8 cellular contexts compared by ENCODE assay signal in genomic region chr19:18920400-18920799, GRCh38. TPM values are rescaled to one million over a fixed set of nuclear protein-coding genes. Genes with fewer than 3 reads are reported as not detected.
DNase-seq lines count a peak whose midpoint lies in the region; ATAC-seq and TF ChIP-seq lines count a peak whose summit lies in the region.

No MANE protein-coding gene starts in this region.

- ATAC-seq in activated CD8-positive, alpha-beta T cell treated with anti-CD3 and anti-CD28 coated beads, Interleukin-2, amount 10 ng/mL, durations not matched to agents 7 days and 5 days = no peak
- ATAC-seq in stimulated activated effector memory CD8-positive, alpha-beta T cell treated with anti-CD3 and anti-CD28 coated beads, Interleukin-12 subunit alpha, Interleukin-12 subunit beta, amount 100 ng/mL, for 72 hours = no peak
- no peak for ATAC-seq in HG03175 (IDR thresholded peaks at IDR 0.05; ENCODE audit: unreplicated experiment)

- no peaks in the 10 kb centered on the region for H3K9me3 Mint-ChIP-seq in activated CD8-positive, alpha-beta T cell treated with anti-CD3 and anti-CD28 coated beads, Interleukin-2, amount 10 ng/mL, durations not matched to agents 7 days and 5 days (ENCODE audit: insufficient read depth)
- H3K9me3 Mint-ChIP-seq in stimulated activated effector memory CD8-positive, alpha-beta T cell treated with anti-CD3 and anti-CD28 coated beads, Interleukin-12 subunit alpha, Interleukin-12 subunit beta, amount 100 ng/mL, for 72 hours = no peaks in the 10 kb centered on the region

- no peaks in the 10 kb centered on the region for H3K9me3 ChIP-seq in iPS-15b (ENCODE audit: control insufficient read depth, insufficient read depth, low read length)

- H3K27me3 Mint-ChIP-seq in activated CD8-positive, alpha-beta T cell treated with anti-CD3 and anti-CD28 coated beads, Interleukin-2, amount 10 ng/mL, durations not matched to agents 7 days and 5 days (ENCODE audit: low read depth) = no peaks in the 10 kb centered on the region

- no peaks in the 10 kb centered on the region for H3K27me3 ChIP-seq in HL-60 (ENCODE audit: insufficient read depth, poor library complexity, severe bottlenecking)
- H3K27me3 ChIP-seq in iPS-15b (ENCODE audit: control insufficient read depth, insufficient read depth, low read length) = no peaks in the 10 kb centered on the region

- H3K36me3 Mint-ChIP-seq in activated CD8-positive, alpha-beta T cell treated with anti-CD3 and anti-CD28 coated beads, Interleukin-2, amount 10 ng/mL, durations not matched to agents 7 days and 5 days (ENCODE audit: low read depth) = peaks cover 29% of the 10 kb centered on the region
- H3K36me3 Mint-ChIP-seq in stimulated activated effector memory CD8-positive, alpha-beta T cell treated with anti-CD3 and anti-CD28 coated beads, Interleukin-12 subunit alpha, Interleukin-12 subunit beta, amount 100 ng/mL, for 72 hours = peaks cover 88% of the 10 kb centered on the region

- H3K27ac ChIP-seq in HL-60 (replicated peaks) = peak overlapping the region; percentile 77

- DNase-seq in HL-60 (ENCODE audit: low read depth in 1 of 2, low spot score in 1 of 2) (no peak), T1000 (lab: John Stamatoyannopoulos, UW) (no peak), NCI-H2196 treated with DMSO at 0.1 percent for 48 hours (lab: John Stamatoyannopoulos, UW; ENCODE audit: unreplicated experiment) (no peak), NCI-H748 (lab: John Stamatoyannopoulos, UW; ENCODE audit: unreplicated experiment) (no peak)
- no peak for DNase-seq in activated CD8-positive, alpha-beta T cell treated with anti-CD3 and anti-CD28 coated beads, Interleukin-2, amount 10 ng/mL, durations not matched to agents 7 days and 5 days
- DNase-seq in stimulated activated effector memory CD8-positive, alpha-beta T cell treated with anti-CD3 and anti-CD28 coated beads, Interleukin-12 subunit alpha, Interleukin-12 subunit beta, amount 100 ng/mL, for 72 hours (ENCODE audit: low spot score in 2 of 2) = no peak

- TF ChIP-seq CTCF in HL-60 (IDR thresholded peaks at IDR 0.05; ENCODE audit: insufficient read depth, low read length) = no peak

- H3K36me3 ChIP-seq in iPS-15b (ENCODE audit: control insufficient read depth, insufficient read depth, low read length) = peaks cover 19% of the 10 kb centered on the region

- H3K4me3 Mint-ChIP-seq in activated CD8-positive, alpha-beta T cell treated with anti-CD3 and anti-CD28 coated beads, Interleukin-2, amount 10 ng/mL, durations not matched to agents 7 days and 5 days = peak overlapping the region; percentile 90
- peak overlapping the region; percentile 83 for H3K4me3 Mint-ChIP-seq in stimulated activated effector memory CD8-positive, alpha-beta T cell treated with anti-CD3 and anti-CD28 coated beads, Interleukin-12 subunit alpha, Interleukin-12 subunit beta, amount 100 ng/mL, for 72 hours

- H3K27ac Mint-ChIP-seq in activated CD8-positive, alpha-beta T cell treated with anti-CD3 and anti-CD28 coated beads, Interleukin-2, amount 10 ng/mL, durations not matched to agents 7 days and 5 days = peak overlapping the region; percentile 93
- peak overlapping the region; percentile 91 for H3K27ac Mint-ChIP-seq in stimulated activated effector memory CD8-positive, alpha-beta T cell treated with anti-CD3 and anti-CD28 coated beads, Interleukin-12 subunit alpha, Interleukin-12 subunit beta, amount 100 ng/mL, for 72 hours

- peaks cover 29% of the 10 kb centered on the region for H3K4me1 Mint-ChIP-seq in activated CD8-positive, alpha-beta T cell treated with anti-CD3 and anti-CD28 coated beads, Interleukin-2, amount 10 ng/mL, durations not matched to agents 7 days and 5 days (ENCODE audit: low read depth)
- H3K4me1 Mint-ChIP-seq in stimulated activated effector memory CD8-positive, alpha-beta T cell treated with anti-CD3 and anti-CD28 coated beads, Interleukin-12 subunit alpha, Interleukin-12 subunit beta, amount 100 ng/mL, for 72 hours = peaks cover 37% of the 10 kb centered on the region

- peaks cover 3% of the 10 kb centered on the region for H3K4me1 ChIP-seq in iPS-15b (ENCODE audit: control insufficient read depth, insufficient read depth, low read length)

- peak overlapping the region; percentile 28 for H3K9ac ChIP-seq in iPS-15b (ENCODE audit: low read depth, low read length)

- CTCF ChIA-PET in activated CD8-positive, alpha-beta T cell treated with anti-CD3 and anti-CD28 coated beads, Interleukin-2, amount 10 ng/mL, durations not matched to agents 7 days and 5 days (lab: Charles Lee) = no interaction called here

- POLR2A ChIA-PET in activated CD8-positive, alpha-beta T cell treated with anti-CD3 and anti-CD28 coated beads, Interleukin-2, amount 10 ng/mL, durations not matched to agents 7 days and 5 days (lab: Charles Lee) = no interaction called here

- H3K4me3 ChIP-seq in HL-60 (replicated peaks; ENCODE audit: insufficient read depth, low read length) = peak overlapping the region; percentile 94
- H3K4me3 ChIP-seq in iPS-15b (ENCODE audit: low read depth, low read length) = peak overlapping the region; percentile 88

RNA-seq across cellular contexts. Expression of gene DDX49, which starts 0.9 kb away (rescaled TPM):
- 10 to 100 TPM; 56.1 to 57.3 TPM for total RNA-seq in activated CD8-positive, alpha-beta T cell treated with anti-CD3 and anti-CD28 coated beads, Interleukin-2, amount 10 ng/mL, durations not matched to agents 7 days and 5 days

RNA-seq across cellular contexts. Expression of gene COPE, which starts 1.2 kb away (rescaled TPM):
- total RNA-seq in activated CD8-positive, alpha-beta T cell treated with anti-CD3 and anti-CD28 coated beads, Interleukin-2, amount 10 ng/mL, durations not matched to agents 7 days and 5 days = 100 to 1,000 TPM; 248 to 264 TPM

RNA-seq across cellular contexts. Expression of gene HOMER3, which starts 20.6 kb away (rescaled TPM):
- total RNA-seq in activated CD8-positive, alpha-beta T cell treated with anti-CD3 and anti-CD28 coated beads, Interleukin-2, amount 10 ng/mL, durations not matched to agents 7 days and 5 days = not detected

RNA-seq across cellular contexts. Expression of gene CERS1, which starts 24.4 kb away (rescaled TPM):
- total RNA-seq in activated CD8-positive, alpha-beta T cell treated with anti-CD3 and anti-CD28 coated beads, Interleukin-2, amount 10 ng/mL, durations not matched to agents 7 days and 5 days = not detected
